8 cellular contexts compared by ENCODE assay signal in the genomic region with DNA sequence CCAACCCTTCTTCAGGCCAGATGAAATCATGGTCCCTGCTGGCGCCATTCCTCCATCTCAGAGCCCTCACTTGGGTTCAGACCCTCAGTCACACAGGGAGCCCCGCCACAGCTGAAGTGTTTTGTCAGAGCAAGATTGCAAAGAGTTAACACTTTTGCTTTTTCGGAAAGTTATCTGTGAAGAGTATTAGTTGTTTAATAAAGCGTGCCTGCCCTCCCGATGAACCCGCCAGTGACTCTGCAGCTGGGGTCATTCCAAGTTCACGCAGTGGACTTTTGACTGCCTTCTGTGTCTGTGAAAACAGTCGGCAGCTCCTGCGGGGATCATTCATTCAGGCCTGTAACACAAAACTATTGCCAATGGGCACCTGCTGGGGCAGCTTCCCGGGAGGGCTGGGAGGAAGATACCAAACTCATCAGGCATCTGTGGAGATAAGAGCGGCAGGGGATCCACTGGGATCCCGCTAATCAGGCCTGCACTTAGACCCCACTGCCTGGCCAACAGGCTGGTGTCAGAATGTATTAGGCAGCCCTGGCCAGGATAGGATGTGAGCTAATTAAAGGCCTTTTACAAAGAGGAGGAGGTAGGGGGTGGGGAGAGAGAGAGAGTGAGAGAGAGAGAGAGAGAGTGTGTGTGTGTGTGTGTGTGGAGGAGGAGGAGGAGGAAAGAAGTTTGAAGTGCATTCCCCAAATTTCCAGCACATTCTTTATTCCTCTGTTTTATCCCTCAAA.
DNase-seq lines count a peak whose midpoint lies in the region; ATAC-seq and TF ChIP-seq lines count a peak whose summit lies in the region.

No MANE protein-coding gene starts in this region.

- H3K4me1 Mint-ChIP-seq in stimulated activated effector memory CD8-positive, alpha-beta T cell treated with anti-CD3 and anti-CD28 coated beads, Interleukin-12 subunit alpha, Interleukin-12 subunit beta, amount 100 ng/mL, for 72 hours: peaks cover 59% of the 10 kb centered on the region

- no peak for DNase-seq in activated naive CD4-positive, alpha-beta T cell treated with anti-CD3 and anti-CD28 coated beads, Interleukin-2, amount 50 U/mL, for 72 hours (ENCODE audit: low spot score in 2 of 2)
- DNase-seq in iPS-NIHi7 (ENCODE audit: extremely low spot score) (peak; percentile 49), NCI-H446 treated with DMSO at 0.1 percent for 48 hours (lab: John Stamatoyannopoulos, UW) (no peak)
- no peak for DNase-seq in stimulated activated effector memory CD8-positive, alpha-beta T cell treated with anti-CD3 and anti-CD28 coated beads, Interleukin-12 subunit alpha, Interleukin-12 subunit beta, amount 100 ng/mL, for 72 hours (ENCODE audit: low spot score in 2 of 2)

- peak overlapping the region; percentile 88 to 99 for H3K27ac Mint-ChIP-seq in activated naive CD4-positive, alpha-beta T cell treated with anti-CD3 and anti-CD28 coated beads, Interleukin-2, amount 50 U/mL, for 72 hours
- H3K27ac Mint-ChIP-seq in stimulated activated effector memory CD8-positive, alpha-beta T cell treated with anti-CD3 and anti-CD28 coated beads, Interleukin-12 subunit alpha, Interleukin-12 subunit beta, amount 100 ng/mL, for 72 hours: peak overlapping the region; percentile 94

- peaks cover 3 to 4% of the 10 kb centered on the region in 2 donors for H3K9me3 Mint-ChIP-seq in activated naive CD4-positive, alpha-beta T cell treated with anti-CD3 and anti-CD28 coated beads, Interleukin-2, amount 50 U/mL, for 72 hours
- no peaks in the 10 kb centered on the region for H3K9me3 Mint-ChIP-seq in stimulated activated effector memory CD8-positive, alpha-beta T cell treated with anti-CD3 and anti-CD28 coated beads, Interleukin-12 subunit alpha, Interleukin-12 subunit beta, amount 100 ng/mL, for 72 hours

- peaks cover 10 to 42% of the 10 kb centered on the region in 2 donors for H3K36me3 Mint-ChIP-seq in activated naive CD4-positive, alpha-beta T cell treated with anti-CD3 and anti-CD28 coated beads, Interleukin-2, amount 50 U/mL, for 72 hours
- peaks cover 23% of the 10 kb centered on the region for H3K36me3 Mint-ChIP-seq in stimulated activated effector memory CD8-positive, alpha-beta T cell treated with anti-CD3 and anti-CD28 coated beads, Interleukin-12 subunit alpha, Interleukin-12 subunit beta, amount 100 ng/mL, for 72 hours

- TF ChIP-seq EP300 in Ishikawa (IDR thresholded peaks at IDR 0.05; ENCODE audit: borderline replicate concordance): peak; percentile 60; the same call in 1 of the 2 replicates

- ATAC-seq in activated naive CD4-positive, alpha-beta T cell treated with anti-CD3 and anti-CD28 coated beads, Interleukin-2, amount 50 U/mL, for 72 hours: no peak
- no peak for ATAC-seq in stimulated activated effector memory CD8-positive, alpha-beta T cell treated with anti-CD3 and anti-CD28 coated beads, Interleukin-12 subunit alpha, Interleukin-12 subunit beta, amount 100 ng/mL, for 72 hours
- ATAC-seq in HG03354 (IDR thresholded peaks at IDR 0.05; ENCODE audit: poor library complexity, severe bottlenecking, unreplicated experiment) (no peak), HG02973 (IDR thresholded peaks at IDR 0.05; ENCODE audit: unreplicated experiment) (no peak), GM21529 (IDR thresholded peaks at IDR 0.05; ENCODE audit: unreplicated experiment) (no peak)

- H3K4me3 Mint-ChIP-seq in stimulated activated effector memory CD8-positive, alpha-beta T cell treated with anti-CD3 and anti-CD28 coated beads, Interleukin-12 subunit alpha, Interleukin-12 subunit beta, amount 100 ng/mL, for 72 hours: peak overlapping the region; percentile 82

- no peak for TF ChIP-seq RAD21 in Ishikawa (IDR thresholded peaks at IDR 0.05; ENCODE audit: low read depth)

TF ChIP-seq in Ishikawa, 13 proteins besides CTCF, POLR2A, EP300 and RAD21:
- TF ChIP-seq, protein P1, sequence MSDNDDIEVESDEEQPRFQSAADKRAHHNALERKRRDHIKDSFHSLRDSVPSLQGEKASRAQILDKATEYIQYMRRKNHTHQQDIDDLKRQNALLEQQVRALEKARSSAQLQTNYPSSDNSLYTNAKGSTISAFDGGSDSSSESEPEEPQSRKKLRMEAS (IDR thresholded peaks at IDR 0.05): 0 out of 2 replicates have a peak, but pooled peaks have one; percentile 18
- TF ChIP-seq TCF12 (IDR thresholded peaks at IDR 0.05; ENCODE audit: low read depth) (peak; percentile 31; the same call in 1 of the 2 replicates), ZBTB7A (IDR thresholded peaks at IDR 0.05; ENCODE audit: low read depth) (0 out of 2 replicates have a peak, but pooled peaks have one; percentile 35)
- TF ChIP-seq, protein P2, sequence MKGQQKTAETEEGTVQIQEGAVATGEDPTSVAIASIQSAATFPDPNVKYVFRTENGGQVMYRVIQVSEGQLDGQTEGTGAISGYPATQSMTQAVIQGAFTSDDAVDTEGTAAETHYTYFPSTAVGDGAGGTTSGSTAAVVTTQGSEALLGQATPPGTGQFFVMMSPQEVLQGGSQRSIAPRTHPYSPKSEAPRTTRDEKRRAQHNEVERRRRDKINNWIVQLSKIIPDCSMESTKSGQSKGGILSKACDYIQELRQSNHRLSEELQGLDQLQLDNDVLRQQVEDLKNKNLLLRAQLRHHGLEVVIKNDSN (IDR thresholded peaks at IDR 0.05): no peak
